In the genomic region with DNA sequence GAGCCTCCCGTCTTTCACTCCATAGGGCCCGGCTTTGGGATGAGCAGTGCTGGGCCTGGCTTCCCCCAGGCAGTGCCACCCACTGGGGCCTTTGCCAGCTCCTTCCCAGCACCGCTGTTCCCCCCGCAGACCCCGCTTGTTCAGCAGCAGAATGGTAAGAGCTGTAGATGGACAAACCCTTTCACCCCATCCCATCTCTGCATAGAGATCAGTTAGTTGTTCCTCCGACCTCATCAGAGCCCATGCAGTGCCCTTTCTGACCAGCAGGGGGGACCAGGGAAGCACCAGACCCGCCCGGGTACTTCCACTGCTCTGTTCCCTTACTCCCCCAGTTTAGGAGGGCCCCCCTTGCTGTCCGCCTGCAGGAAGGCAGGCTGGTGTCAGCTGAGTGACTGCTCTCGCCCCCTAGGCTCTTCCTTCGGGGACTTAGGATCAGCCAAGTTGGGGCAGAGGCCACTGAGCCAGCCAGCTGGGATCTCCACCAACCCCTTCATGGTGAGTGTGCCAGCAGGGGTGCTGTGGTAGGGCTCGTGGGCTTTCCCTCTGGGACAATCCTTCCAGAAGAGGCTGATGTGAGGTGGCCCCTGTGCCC, we compare ENCODE assay signal across 8 cellular contexts. TPM values are rescaled to one million over a fixed set of nuclear protein-coding genes. Genes with fewer than 3 reads are reported as not detected.
DNase-seq lines count a peak whose midpoint lies in the region; ATAC-seq, FAIRE-seq and TF ChIP-seq lines count a peak whose summit lies in the region.

No MANE protein-coding gene starts in this region.

- no peak for FAIRE-seq in HTR-8/SVneo (lab: Jason Lieb, UNC)

- H3K27ac ChIP-seq in DOHH2 (ENCODE audit: low read depth, low read length) (no peak overlapping the region), SK-N-SH (ENCODE audit: low read depth in 2 of 2, low read length in 1 of 2) (no peak overlapping the region; a peak in 1 of 4 replicates), psoas muscle (no peak overlapping the region)

- H3K4me3 ChIP-seq in DOHH2 (ENCODE audit: low read length) (no peak overlapping the region), SK-N-SH (ENCODE audit: low read depth in 2 of 2, low read length in 1 of 2) (no peak overlapping the region; a peak in 1 of 4 replicates), psoas muscle (no peak overlapping the region)

- H3K79me2 ChIP-seq in DOHH2 (ENCODE audit: control insufficient read depth, low read length) (no peaks in the 10 kb centered on the region), SK-N-SH (ENCODE audit: insufficient read depth) (no peaks in the 10 kb centered on the region)

- H3K4me2 ChIP-seq in DOHH2 (ENCODE audit: low read length) (no peak overlapping the region), SK-N-SH (no peak overlapping the region)

- H3K9me3 ChIP-seq in DOHH2 (ENCODE audit: control insufficient read depth, insufficient read depth, low read length) (no peaks in the 10 kb centered on the region), SK-N-SH (no peaks in the 10 kb centered on the region), psoas muscle (no peaks in the 10 kb centered on the region)

- H3K27me3 ChIP-seq in DOHH2 (ENCODE audit: control insufficient read depth, low read length) (no peaks in the 10 kb centered on the region), SK-N-SH (ENCODE audit: insufficient read depth) (no peaks in the 10 kb centered on the region), psoas muscle (ENCODE audit: insufficient read depth in 3 of 3, low read length in 2 of 3) (no peaks in the 10 kb centered on the region)

- POLR2A ChIA-PET in SK-N-SH (lab: Yijun Ruan, JAX): interaction anchor here (1.5 kb wide), 1 partner anchor 22 kb away, joined by 3 read pairs; no protein-coding TSS in a partner anchor

- DNase-seq in HTR-8/SVneo (ENCODE audit: insufficient read length, low spot score) (peak; percentile 70), SK-N-SH (peak; percentile 95), Right ventricle myocardium inferior (ENCODE audit: missing footprints) (peak; percentile 90), psoas muscle (peak; percentile 83 to 89), middle frontal gyrus (ENCODE audit: extremely low spot score, low spot score) (no peak)
- DNase-seq in activated naive CD4-positive, alpha-beta T cell treated with anti-CD3 and anti-CD28 coated beads, Interleukin-2, amount 50 U/mL, for 16 hours: peak; percentile 86

- H3K4me1 ChIP-seq in DOHH2 (ENCODE audit: control insufficient read depth, low read length) (peaks cover 24% of the 10 kb centered on the region), SK-N-SH (ENCODE audit: control insufficient read depth in 1 of 2, insufficient read depth in 2 of 2, low read depth in 1 of 2, low read length in 1 of 2) (peaks cover 0 to 24% of the 10 kb centered on the region in 2 experiments; a peak in 1 of 4 replicates), psoas muscle (no peaks in the 10 kb centered on the region)

- no peaks in the 10 kb centered on the region for H4K20me1 ChIP-seq in DOHH2 (ENCODE audit: control insufficient read depth, insufficient read depth, low read depth, low read length)
- no peaks in the 10 kb centered on the region for H4K20me1 ChIP-seq in SK-N-SH (ENCODE audit: insufficient read depth)

- TF ChIP-seq EP300 in SK-N-SH (IDR thresholded peaks at IDR 0.05; ENCODE audit: borderline replicate concordance in 1 of 2, low read depth in 1 of 2, low read length in 1 of 2): no peak

- peak; percentile 99 for TF ChIP-seq CTCF in DOHH2 (IDR thresholded peaks at IDR 0.05; ENCODE audit: low read depth, low read length, poor library complexity, severe bottlenecking)
- peak; percentile 98 for TF ChIP-seq CTCF in SK-N-SH (IDR thresholded peaks at IDR 0.05)
- TF ChIP-seq CTCF in psoas muscle (IDR thresholded peaks at IDR 0.05): peak; percentile 90

- intact Hi-C loops in Right ventricle myocardium inferior (cut with DNase I) (loop anchor here (5.0 kb wide), 2 partner anchors 128 to 163 kb away; partner anchors contain the start of gene GIGYF1), psoas muscle (cut with DNase I) (loop anchor here (2.0 to 5.0 kb wide), 2 partner anchors 97 to 127 kb away; no protein-coding TSS in a partner anchor)

- H2AFZ ChIP-seq in SK-N-SH (ENCODE audit: low read depth): no peak overlapping the region

- CTCF ChIA-PET in SK-N-SH (lab: Yijun Ruan, JAX): interaction anchor here (0.6 to 16.6 kb wide), 52 partner anchors 9 to 288 kb away, joined by 3 to 398 read pairs (median 4); partner anchors contain the start of genes ACTL6B, AGFG2, FBXO24 and GIGYF1

- no peak overlapping the region for H3K9ac ChIP-seq in SK-N-SH

- 27% methylated on average over 12 of the region's 12 CpGs for WGBS in SK-N-SH (ENCODE audit: low lambda C conversion rate)
- WGBS in psoas muscle, 3 donors: 43 to 48% (median 47%) methylated on average over 12 of the region's 12 CpGs

- ATAC-seq in Right ventricle myocardium inferior (peak; percentile 58), psoas muscle (peak; percentile 62 to 82 (median 70)), HG03571 (IDR thresholded peaks at IDR 0.05; ENCODE audit: unreplicated experiment) (no peak)

- H3K36me3 ChIP-seq in DOHH2 (ENCODE audit: control insufficient read depth, low read length) (no peaks in the 10 kb centered on the region), SK-N-SH (replicated peaks in 1 of 2; ENCODE audit: control insufficient read depth in 1 of 2, insufficient read depth in 2 of 2, low read length in 1 of 2) (peaks cover 0 to 3% of the 10 kb centered on the region in 2 experiments), psoas muscle (ENCODE audit: insufficient read depth in 1 of 2, low read depth in 1 of 2) (no peaks in the 10 kb centered on the region)

- peak; percentile 84 for TF ChIP-seq RAD21 in SK-N-SH (IDR thresholded peaks at IDR 0.05; ENCODE audit: low read length)

- H3K9me2 ChIP-seq in DOHH2 (replicated peaks; ENCODE audit: control insufficient read depth, low read length) (no peaks in the 10 kb centered on the region), SK-N-SH (no peaks in the 10 kb centered on the region)

- H3F3A ChIP-seq in DOHH2 (ENCODE audit: control insufficient read depth, insufficient read depth) (peaks cover 4% of the 10 kb centered on the region; the same call in 1 of the 2 replicates), SK-N-SH (replicated peaks; ENCODE audit: insufficient read depth) (peaks cover 9% of the 10 kb centered on the region)

TF ChIP-seq in SK-N-SH, 30 proteins besides CTCF, POLR2A, EP300 and RAD21:
- TF ChIP-seq, protein P1, sequence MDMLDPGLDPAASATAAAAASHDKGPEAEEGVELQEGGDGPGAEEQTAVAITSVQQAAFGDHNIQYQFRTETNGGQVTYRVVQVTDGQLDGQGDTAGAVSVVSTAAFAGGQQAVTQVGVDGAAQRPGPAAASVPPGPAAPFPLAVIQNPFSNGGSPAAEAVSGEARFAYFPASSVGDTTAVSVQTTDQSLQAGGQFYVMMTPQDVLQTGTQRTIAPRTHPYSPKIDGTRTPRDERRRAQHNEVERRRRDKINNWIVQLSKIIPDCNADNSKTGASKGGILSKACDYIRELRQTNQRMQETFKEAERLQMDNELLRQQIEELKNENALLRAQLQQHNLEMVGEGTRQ (IDR thresholded peaks at IDR 0.05; ENCODE audit: borderline replicate concordance, low read depth, low read length): 0 out of 2 replicates have a peak, but pooled peaks have one; percentile 1
- TF ChIP-seq SIN3A (IDR thresholded peaks at IDR 0.05; ENCODE audit: borderline replicate concordance, low read depth, low read length) (peak; percentile 26; the same call in 1 of the 2 replicates), SMC3 (IDR thresholded peaks at IDR 0.05; ENCODE audit: low read depth, low read length) (peak; percentile 95), YY1 (IDR thresholded peaks at IDR 0.05; ENCODE audit: low read depth) (no peak), POLR2AphosphoS5 (IDR thresholded peaks at IDR 0.05; ENCODE audit: low read depth, low read length) (no peak), TAF1 (IDR thresholded peaks at IDR 0.05; ENCODE audit: borderline replicate concordance, low read depth, low read length) (no peak)
TF ChIP-seq in SK-N-SH: peak in this region for 3.

RNA-seq across cellular contexts. Expression of gene SAP25, which starts 9.8 kb away (rescaled TPM):
- 1.0 and 1.2 TPM in 2 replicates for polyA plus RNA-seq in SK-N-SH (2012; rRNA removed)
- 0.18 TPM in 1 of 2 replicates, not detected in the other for polyA plus RNA-seq in SK-N-SH (2012; cell fraction: cytosol; rRNA removed)
- polyA plus RNA-seq in SK-N-SH (2012; cell fraction: nucleus; rRNA removed): 8.7 and 22.8 TPM in 2 replicates
- 0.84 TPM for total RNA-seq in Right ventricle myocardium inferior
- 1 to 10 TPM in 1 of 4 donors, under 1 TPM in 2, not detected in 1; 0.59 to 1.9 (median 0.59) TPM for total RNA-seq in psoas muscle
- under 1 TPM in 2 of 3 donors, not detected in 1; 0.21 to 0.40 TPM for polyA plus RNA-seq in psoas muscle

RNA-seq across cellular contexts. Expression of gene LRCH4, which starts 22.0 kb away (rescaled TPM):
- polyA plus RNA-seq in SK-N-SH (2012; rRNA removed) (24.2 and 29.8 TPM in 2 replicates), psoas muscle (10 to 100 TPM; 16.7 to 35.2 (median 28.5) TPM)
- 6.4 and 8.9 TPM in 2 replicates for polyA plus RNA-seq in SK-N-SH (2012; cell fraction: cytosol; rRNA removed)
- 189 and 213 TPM in 2 replicates for polyA plus RNA-seq in SK-N-SH (2012; cell fraction: nucleus; rRNA removed)
- total RNA-seq in Right ventricle myocardium inferior (29.3 TPM), psoas muscle (10 to 100 TPM; 32.5 to 41.5 (median 34.1) TPM)

RNA-seq across cellular contexts. Expression of gene FBXO24, which starts 22.2 kb away (rescaled TPM):
- polyA plus RNA-seq in SK-N-SH (2012; rRNA removed) (0.71 and 0.94 TPM in 2 replicates), psoas muscle (under 1 TPM; 0.18 to 0.55 (median 0.23) TPM)
- polyA plus RNA-seq in SK-N-SH (2012; cell fraction: cytosol; rRNA removed): 0.52 and 0.54 TPM in 2 replicates
- polyA plus RNA-seq in SK-N-SH (2012; cell fraction: nucleus; rRNA removed): 3.3 and 3.7 TPM in 2 replicates
- total RNA-seq in Right ventricle myocardium inferior (0.41 TPM), psoas muscle (1 to 10 TPM in 1 of 4 donors, under 1 TPM in 3; 0.13 to 1.1 (median 0.31) TPM)

RNA-seq across cellular contexts. Expression of gene AGFG2, which starts 24.9 kb away (rescaled TPM):
- polyA plus RNA-seq in SK-N-SH (2012; rRNA removed): 16.1 and 23.1 TPM in 2 replicates
- 9.1 and 10.0 TPM in 2 replicates for polyA plus RNA-seq in SK-N-SH (2012; cell fraction: cytosol; rRNA removed)
- 29.2 and 35.1 TPM in 2 replicates for polyA plus RNA-seq in SK-N-SH (2012; cell fraction: nucleus; rRNA removed)
- total RNA-seq in Right ventricle myocardium inferior: 21.5 TPM
- total RNA-seq in psoas muscle: 10 to 100 TPM in 1 of 4 donors, 1 to 10 TPM in 3; 5.3 to 14.7 (median 8.0) TPM
- polyA plus RNA-seq in psoas muscle: 10 to 100 TPM in 1 of 3 donors, 1 to 10 TPM in 2; 4.8 to 12.6 (median 8.9) TPM

RNA-seq across cellular contexts. Expression of gene PCOLCE, which starts 38.3 kb away (rescaled TPM):
- 190 and 448 TPM in 2 replicates for polyA plus RNA-seq in SK-N-SH (2012; rRNA removed)
- 153 and 201 TPM in 2 replicates for polyA plus RNA-seq in SK-N-SH (2012; cell fraction: cytosol; rRNA removed)
- polyA plus RNA-seq in SK-N-SH (2012; cell fraction: nucleus; rRNA removed): 1,146 and 1,459 TPM in 2 replicates
- total RNA-seq in Right ventricle myocardium inferior: 56.0 TPM
- total RNA-seq in psoas muscle: 10 to 100 TPM in 2 of 4 donors, 1 to 10 TPM in 2; 6.2 to 16.9 (median 9.7) TPM
- 10 to 100 TPM in 1 of 3 donors, 1 to 10 TPM in 2; 4.2 to 11.5 (median 7.7) TPM for polyA plus RNA-seq in psoas muscle
